8 cellular contexts compared by ENCODE assay signal in genomic region chr3:50227390-50228183, GRCh38. TPM values are rescaled to one million over a fixed set of nuclear protein-coding genes. Genes with fewer than 3 reads are reported as not detected.
A peak's percentile ranks its signal among the peaks of the same experiment; 100 is the strongest.
DNase-seq lines count a peak whose midpoint lies in the region; ATAC-seq, FAIRE-seq and TF ChIP-seq lines count a peak whose summit lies in the region.

No MANE protein-coding gene starts in this region.

- H3K27ac ChIP-seq in HUES6 (ENCODE audit: low read depth, low read length): peak overlapping the region; percentile 48
- no peak overlapping the region for H3K27ac ChIP-seq in endothelial cell of umbilical vein (ENCODE audit: insufficient read depth, low read depth, low read length)

- TF ChIP-seq CTCF in endothelial cell of umbilical vein (IDR thresholded peaks at IDR 0.05; ENCODE audit: extremely low read depth in 1 of 2, insufficient read depth in 1 of 2, low read depth in 1 of 2, low read length in 2 of 2): peak; percentile 66 to 76

- H2AFZ ChIP-seq in endothelial cell of umbilical vein (ENCODE audit: low read depth, low read length): peak overlapping the region; percentile 53

- intact Hi-C loops in endothelial cell of umbilical vein (cut with micrococcal nuclease): loop anchor here (1.0 to 2.0 kb wide), 5 partner anchors 8 to 97 kb away; no protein-coding TSS in a partner anchor

- H3K36me3 ChIP-seq in HUES6 (ENCODE audit: control insufficient read depth, insufficient read depth, low read length) (no peaks in the 10 kb centered on the region), endothelial cell of umbilical vein (ENCODE audit: control insufficient read depth in 2 of 2, extremely low read depth in 1 of 2, insufficient read depth in 2 of 2, low read length in 2 of 2) (no peaks in the 10 kb centered on the region)

- H3K4me3 ChIP-seq in HUES6 (ENCODE audit: low read depth, low read length): peak overlapping the region; percentile 83
- H3K4me3 ChIP-seq in endothelial cell of umbilical vein (replicated peaks in 1 of 3; ENCODE audit: insufficient read depth in 1 of 3, low read depth in 1 of 3, low read length in 3 of 3): peak overlapping the region; percentile 19 to 50 (median 33)
- H3K4me3 ChIP-seq in mononuclear cell (ENCODE audit: low read length): peak overlapping the region; percentile 65

- peak; percentile 57 for TF ChIP-seq POLR2A in endothelial cell of umbilical vein (IDR thresholded peaks at IDR 0.05; ENCODE audit: low read depth, low read length)

- H3K79me2 ChIP-seq in endothelial cell of umbilical vein (ENCODE audit: control insufficient read depth, insufficient read depth, low read length): peaks cover 2% of the 10 kb centered on the region

- DNase-seq in D341Med (ENCODE audit: low spot score) (peak; percentile 97), NOMO-1 treated with dmso at 0.1 percent for 144 hours (lab: John Stamatoyannopoulos, UW; ENCODE audit: unreplicated experiment) (peak; percentile 92), endothelial cell of umbilical vein (ENCODE audit: low read depth, low spot score) (peak; percentile 62)
- peak; percentile 69 for DNase-seq in activated CD8-positive, alpha-beta memory T cell treated with anti-CD3 and anti-CD28 coated beads, Interleukin-2, amount 50 U/mL, for 1 hour (ENCODE audit: extremely low read depth)
- DNase-seq in stimulated activated CD8-positive, alpha-beta memory T cell treated with anti-CD3 and anti-CD28 coated beads, Interleukin-4, amount 100 ng/mL, for 1 hour (ENCODE audit: low read depth in 2 of 2, low spot score in 1 of 2): peak; percentile 74 to 85

- peak; percentile 84 for ATAC-seq in GM21390 (IDR thresholded peaks at IDR 0.05; ENCODE audit: unreplicated experiment)

- peaks cover 4% of the 10 kb centered on the region; the same call in 1 of the 2 replicates for H3K27me3 ChIP-seq in HUES6 (ENCODE audit: control insufficient read depth, insufficient read depth, low read length)
- no peaks in the 10 kb centered on the region for H3K27me3 ChIP-seq in endothelial cell of umbilical vein (ENCODE audit: control insufficient read depth in 2 of 2, insufficient read depth in 2 of 2, low read length in 2 of 2)
- no peaks in the 10 kb centered on the region for H3K27me3 ChIP-seq in mononuclear cell (ENCODE audit: insufficient read depth, low read length)

- H3K9me1 ChIP-seq in endothelial cell of umbilical vein (replicated peaks; ENCODE audit: control insufficient read depth, extremely low read depth, insufficient read depth, low read length): no peaks in the 10 kb centered on the region

- dilution Hi-C loops in endothelial cell of umbilical vein (cut with MboI; ENCODE audit: extremely low pct_ligation_motif_present, low sequenced_read_pairs): no loop called here

- CTCF ChIA-PET in endothelial cell of umbilical vein (lab: Charles Lee): interaction anchor here (0.6 to 10.5 kb wide), 19 partner anchors 8 to 106 kb away, joined by 3 to 314 read pairs (median 14); partner anchors contain the start of genes GNAI2, GNAT1, SEMA3B and SLC38A3

- FAIRE-seq in endothelial cell of umbilical vein (lab: Jason Lieb, UNC): peak; percentile 77

- peak overlapping the region; percentile 60 for H3K4me2 ChIP-seq in endothelial cell of umbilical vein (ENCODE audit: insufficient read depth, low read length)

- H4K20me1 ChIP-seq in endothelial cell of umbilical vein (replicated peaks; ENCODE audit: control insufficient read depth, extremely low read depth, insufficient read depth, low read length): no peaks in the 10 kb centered on the region

- H3K9me3 ChIP-seq in HUES6 (ENCODE audit: control insufficient read depth, insufficient read depth, low read depth, low read length) (no peaks in the 10 kb centered on the region), endothelial cell of umbilical vein (replicated peaks; ENCODE audit: control insufficient read depth, insufficient read depth, low read length) (no peaks in the 10 kb centered on the region), mononuclear cell (ENCODE audit: low read depth, low read length) (no peaks in the 10 kb centered on the region)

- H3K4me1 ChIP-seq in HUES6 (ENCODE audit: control insufficient read depth, insufficient read depth, low read length) (peaks cover 11% of the 10 kb centered on the region), endothelial cell of umbilical vein (ENCODE audit: control insufficient read depth, extremely low read depth, insufficient read depth, low read length) (peaks cover 13% of the 10 kb centered on the region), mononuclear cell (ENCODE audit: insufficient read depth, low read length) (peaks cover 59% of the 10 kb centered on the region)

- no TSS peak for BruUV-seq in endothelial cell of umbilical vein (replicated peaks; lab: Mats Ljungman, UMichigan)

- H3K9ac ChIP-seq in HUES6 (ENCODE audit: low read length): peak overlapping the region; percentile 81
- peak overlapping the region; percentile 21 for H3K9ac ChIP-seq in endothelial cell of umbilical vein (replicated peaks; ENCODE audit: extremely low read depth, insufficient read depth, low read length)

- POLR2A ChIA-PET in endothelial cell of umbilical vein (lab: Charles Lee): interaction anchor here (1.1 kb wide), 1 partner anchor 19 kb away, joined by 5 read pairs; no protein-coding TSS in a partner anchor

TF ChIP-seq in endothelial cell of umbilical vein, 7 proteins besides CTCF, POLR2A, EP300 and RAD21:
- TF ChIP-seq POLR2AphosphoS5 (IDR thresholded peaks at IDR 0.05; ENCODE audit: insufficient read depth, low read depth, low read length): peak; percentile 81
- TF ChIP-seq FOS (IDR thresholded peaks at IDR 0.05; ENCODE audit: borderline replicate concordance, insufficient read depth, low read length): no peak

RNA-seq across cellular contexts. Expression of gene GNAI2, which starts 8.4 kb away (rescaled TPM):
- total RNA-seq in endothelial cell of umbilical vein: 767 and 773 TPM in 2 replicates
- 1,875 and 2,290 TPM in 2 replicates for polyA plus RNA-seq in endothelial cell of umbilical vein
- 1,268 and 1,476 TPM in 2 replicates for polyA plus RNA-seq in endothelial cell of umbilical vein (2011; cell fraction: cytosol; rRNA removed)
- 620 and 630 TPM in 2 replicates for polyA plus RNA-seq in endothelial cell of umbilical vein (2011; cell fraction: nucleus; rRNA removed)
- polyA plus RNA-seq in endothelial cell of umbilical vein (2012): 588 and 714 TPM in 2 replicates
- polyA minus RNA-seq in endothelial cell of umbilical vein: 1,411 and 1,486 TPM in 2 replicates
- 67.6 TPM for polyA minus RNA-seq in endothelial cell of umbilical vein (2011; cell fraction: cytosol; rRNA and poly(A)+ RNA removed)
- 157 and 164 TPM in 2 replicates for polyA minus RNA-seq in endothelial cell of umbilical vein (2011; cell fraction: nucleus; rRNA and poly(A)+ RNA removed)
- total RNA-seq in mononuclear cell: 243 TPM

RNA-seq across cellular contexts. Expression of gene SLC38A3, which starts 22.5 kb away (rescaled TPM):
- total RNA-seq in endothelial cell of umbilical vein (0.60 and 0.65 TPM in 2 replicates), mononuclear cell (not detected)
- 0.94 and 1.1 TPM in 2 replicates for polyA plus RNA-seq in endothelial cell of umbilical vein
- polyA plus RNA-seq in endothelial cell of umbilical vein (2011; cell fraction: cytosol; rRNA removed): 0.21 and 0.23 TPM in 2 replicates
- 1.0 and 1.2 TPM in 2 replicates for polyA plus RNA-seq in endothelial cell of umbilical vein (2011; cell fraction: nucleus; rRNA removed)
- polyA plus RNA-seq in endothelial cell of umbilical vein (2012): 0.24 TPM in 1 of 2 replicates, not detected in the other
- not detected in 2 replicates for polyA minus RNA-seq in endothelial cell of umbilical vein
- polyA minus RNA-seq in endothelial cell of umbilical vein (2011; cell fraction: cytosol; rRNA and poly(A)+ RNA removed): not detected
- polyA minus RNA-seq in endothelial cell of umbilical vein (2011; cell fraction: nucleus; rRNA and poly(A)+ RNA removed): 0.72 and 0.77 TPM in 2 replicates

RNA-seq across cellular contexts. Expression of gene GNAT1, which starts 36.2 kb away (rescaled TPM):
- 0.77 and 0.78 TPM in 2 replicates for total RNA-seq in endothelial cell of umbilical vein
- polyA plus RNA-seq in endothelial cell of umbilical vein: 0.05 TPM in 1 of 2 replicates, not detected in the other
- 0.03 TPM in 1 of 2 replicates, not detected in the other for polyA plus RNA-seq in endothelial cell of umbilical vein (2011; cell fraction: cytosol; rRNA removed)
- 0.40 and 0.55 TPM in 2 replicates for polyA plus RNA-seq in endothelial cell of umbilical vein (2011; cell fraction: nucleus; rRNA removed)
- 0.16 TPM in 1 of 2 replicates, not detected in the other for polyA plus RNA-seq in endothelial cell of umbilical vein (2012)
- polyA minus RNA-seq in endothelial cell of umbilical vein: not detected in 2 replicates
- not detected for polyA minus RNA-seq in endothelial cell of umbilical vein (2011; cell fraction: cytosol; rRNA and poly(A)+ RNA removed)
- polyA minus RNA-seq in endothelial cell of umbilical vein (2011; cell fraction: nucleus; rRNA and poly(A)+ RNA removed): 0.14 and 0.34 TPM in 2 replicates
- not detected for total RNA-seq in mononuclear cell

RNA-seq across cellular contexts. Expression of gene SEMA3B, which starts 41.4 kb away (rescaled TPM):
- total RNA-seq in endothelial cell of umbilical vein (0.97 and 1.5 TPM in 2 replicates), mononuclear cell (0.42 TPM)
- polyA plus RNA-seq in endothelial cell of umbilical vein: 1.2 and 1.4 TPM in 2 replicates
- 0.35 and 0.69 TPM in 2 replicates for polyA plus RNA-seq in endothelial cell of umbilical vein (2011; cell fraction: cytosol; rRNA removed)
- 8.0 and 8.3 TPM in 2 replicates for polyA plus RNA-seq in endothelial cell of umbilical vein (2011; cell fraction: nucleus; rRNA removed)
- polyA plus RNA-seq in endothelial cell of umbilical vein (2012): 0.68 and 0.94 TPM in 2 replicates
- polyA minus RNA-seq in endothelial cell of umbilical vein: 0.66 and 1.4 TPM in 2 replicates
- polyA minus RNA-seq in endothelial cell of umbilical vein (2011; cell fraction: cytosol; rRNA and poly(A)+ RNA removed): 58.9 TPM
- polyA minus RNA-seq in endothelial cell of umbilical vein (2011; cell fraction: nucleus; rRNA and poly(A)+ RNA removed): 2.1 and 3.9 TPM in 2 replicates

RNA-seq across cellular contexts. Expression of gene LSMEM2, which starts 51.3 kb away (rescaled TPM):
- total RNA-seq in endothelial cell of umbilical vein: not detected in 2 replicates
- not detected in 2 replicates for polyA plus RNA-seq in endothelial cell of umbilical vein
- polyA plus RNA-seq in endothelial cell of umbilical vein (2011; cell fraction: cytosol; rRNA removed): not detected in 2 replicates
- not detected in 2 replicates for polyA plus RNA-seq in endothelial cell of umbilical vein (2011; cell fraction: nucleus; rRNA removed)
- not detected in 2 replicates for polyA plus RNA-seq in endothelial cell of umbilical vein (2012)
- polyA minus RNA-seq in endothelial cell of umbilical vein: not detected in 2 replicates
- not detected for polyA minus RNA-seq in endothelial cell of umbilical vein (2011; cell fraction: cytosol; rRNA and poly(A)+ RNA removed)
- not detected in 2 replicates for polyA minus RNA-seq in endothelial cell of umbilical vein (2011; cell fraction: nucleus; rRNA and poly(A)+ RNA removed)
- not detected for total RNA-seq in mononuclear cell

Comparison
In these comparisons a context has a peak if more than half of its experiments do, and no peak if none do; other contexts are left out.
1. H3K4me3 ChIP-seq: peak in every context shown above with its lines; median percentile 83 in HUES6; 65 in mononuclear cell; 33 in endothelial cell of umbilical vein.